In genomic region chr16:68902376-68903345, GRCh38 we compare ENCODE assay signal across 8 cellular contexts. TPM values are rescaled to one million over a fixed set of nuclear protein-coding genes. Genes with fewer than 3 reads are reported as not detected.
DNase-seq lines count a peak whose midpoint lies in the region; ATAC-seq, FAIRE-seq and TF ChIP-seq lines count a peak whose summit lies in the region.

No MANE protein-coding gene starts in this region.

- peaks cover 4% of the 10 kb centered on the region for H4K20me1 ChIP-seq in astrocyte (ENCODE audit: insufficient read depth, low read length)

- no peak for FAIRE-seq in astrocyte (lab: Jason Lieb, UNC)

- H3K27ac Mint-ChIP-seq in astrocyte (ENCODE audit: unreplicated experiment) = no peak overlapping the region

- no peak overlapping the region for H3K4me3 ChIP-seq in HAP-1
- no peak overlapping the region for H3K4me3 ChIP-seq in astrocyte (ENCODE audit: insufficient read depth, low read depth, low read length)
- no peak overlapping the region for H3K4me3 ChIP-seq in iPS DF 6.9 (ENCODE audit: low read length)
- no peak overlapping the region for H3K4me3 ChIP-seq in testis

- intact Hi-C loops in testis (cut with DNase I; ENCODE audit: low total_unique reads) = no loop called here

- H3K9me3 Mint-ChIP-seq in astrocyte (ENCODE audit: unreplicated experiment) = no peaks in the 10 kb centered on the region

- no peaks in the 10 kb centered on the region for H3K4me1 Mint-ChIP-seq in astrocyte (ENCODE audit: low read depth, unreplicated experiment)

- H3K9ac ChIP-seq in astrocyte (ENCODE audit: low read length) = no peak overlapping the region

- H3K36me3 Mint-ChIP-seq in astrocyte (ENCODE audit: low read depth, unreplicated experiment) = no peaks in the 10 kb centered on the region

- H3K4me1 ChIP-seq in HAP-1 (peaks cover 7% of the 10 kb centered on the region), astrocyte (ENCODE audit: insufficient read depth, low read length) (no peaks in the 10 kb centered on the region), iPS DF 6.9 (ENCODE audit: control insufficient read depth, insufficient read depth, low read length) (no peaks in the 10 kb centered on the region), testis (peaks cover under 1% of the 10 kb centered on the region)

- TF ChIP-seq CTCF in astrocyte (IDR thresholded peaks at IDR 0.05; ENCODE audit: insufficient read depth, low read depth, low read length) = peak; percentile 74
- peak; percentile 50 to 60 (median 53) for TF ChIP-seq CTCF in testis (IDR thresholded peaks at IDR 0.05)

- peak overlapping the region; percentile 4 for H3K4me2 ChIP-seq in astrocyte (ENCODE audit: low read length)

- no peak for ATAC-seq in GM19397 (IDR thresholded peaks at IDR 0.05; ENCODE audit: unreplicated experiment)
- ATAC-seq in HG03354 (IDR thresholded peaks at IDR 0.05; ENCODE audit: poor library complexity, severe bottlenecking, unreplicated experiment) = no peak

- no peaks in the 10 kb centered on the region for H3K27me3 Mint-ChIP-seq in astrocyte (ENCODE audit: low read depth, unreplicated experiment)

- no CpG with 5 or more reads among the region's 6 CpGs for WGBS in iPS DF 6.9 (ENCODE audit: insufficient coverage, insufficient read length)
- WGBS in testis, 2 donors = 55 to 57% methylated on average over 6 of the region's 6 CpGs

- no peak overlapping the region for H2AFZ ChIP-seq in astrocyte (ENCODE audit: low read depth, low read length)

- TF ChIP-seq POLR2A in testis (IDR thresholded peaks at IDR 0.05) = no peak

- H3K4me3 Mint-ChIP-seq in astrocyte (ENCODE audit: unreplicated experiment) = no peak overlapping the region

- DNase-seq in AML-193 (lab: John Stamatoyannopoulos, UW) (peak; percentile 40 to 43), HAP-1 (ENCODE audit: low spot score in 2 of 2) (peak; percentile 42 to 67), NCI-H345 (lab: John Stamatoyannopoulos, UW) (peak; percentile 77), astrocyte (ENCODE audit: low read depth) (peak; percentile 31), iPS DF 6.9 (ENCODE audit: low read depth, low spot score) (peak; percentile 55), testis (peak; percentile 60)

- no peaks in the 10 kb centered on the region for H3K27me3 ChIP-seq in HAP-1 (ENCODE audit: low read depth)
- no peaks in the 10 kb centered on the region for H3K27me3 ChIP-seq in astrocyte (ENCODE audit: insufficient read depth, low read length)
- no peaks in the 10 kb centered on the region for H3K27me3 ChIP-seq in iPS DF 6.9 (ENCODE audit: control insufficient read depth, insufficient read depth, low read length)
- H3K27me3 ChIP-seq in testis = no peaks in the 10 kb centered on the region

- H3K36me3 ChIP-seq in HAP-1 (replicated peaks) (no peaks in the 10 kb centered on the region), astrocyte (ENCODE audit: insufficient read depth, low read length) (peaks cover 2% of the 10 kb centered on the region), iPS DF 6.9 (ENCODE audit: control insufficient read depth, insufficient read depth, low read length) (no peaks in the 10 kb centered on the region), testis (ENCODE audit: low read depth, missing control alignments) (no peaks in the 10 kb centered on the region)

- no peak overlapping the region for H3K27ac ChIP-seq in astrocyte (ENCODE audit: low read depth, low read length)
- H3K27ac ChIP-seq in iPS DF 6.9 (ENCODE audit: low read length) = no peak overlapping the region
- no peak overlapping the region for H3K27ac ChIP-seq in testis

- in situ Hi-C loops in HAP-1 (cut with MboI; ENCODE audit: low sequenced_read_pairs) = loop anchor here (5.0 kb wide), 1 partner anchor 210 kb away; no protein-coding TSS in a partner anchor

- H3K9me3 ChIP-seq in HAP-1 (no peaks in the 10 kb centered on the region), astrocyte (ENCODE audit: insufficient read depth, low read depth, low read length) (no peaks in the 10 kb centered on the region), iPS DF 6.9 (ENCODE audit: control insufficient read depth, insufficient read depth, low read length) (no peaks in the 10 kb centered on the region), testis (no peaks in the 10 kb centered on the region)

- no peaks in the 10 kb centered on the region for H3K79me2 ChIP-seq in astrocyte (ENCODE audit: insufficient read depth, low read length)

RNA-seq across cellular contexts. Expression of gene TANGO6, which starts 59.3 kb away (rescaled TPM):
- total RNA-seq in astrocyte (15.8 and 16.8 TPM in 2 replicates), testis (10 to 100 TPM; 39.4 to 41.3 TPM)
- polyA plus RNA-seq in testis (ENCODE audit: insufficient read depth, low read depth, low replicate concordance) = 23.1 TPM
